20 cellular contexts compared by ENCODE assay signal in the genomic region with DNA sequence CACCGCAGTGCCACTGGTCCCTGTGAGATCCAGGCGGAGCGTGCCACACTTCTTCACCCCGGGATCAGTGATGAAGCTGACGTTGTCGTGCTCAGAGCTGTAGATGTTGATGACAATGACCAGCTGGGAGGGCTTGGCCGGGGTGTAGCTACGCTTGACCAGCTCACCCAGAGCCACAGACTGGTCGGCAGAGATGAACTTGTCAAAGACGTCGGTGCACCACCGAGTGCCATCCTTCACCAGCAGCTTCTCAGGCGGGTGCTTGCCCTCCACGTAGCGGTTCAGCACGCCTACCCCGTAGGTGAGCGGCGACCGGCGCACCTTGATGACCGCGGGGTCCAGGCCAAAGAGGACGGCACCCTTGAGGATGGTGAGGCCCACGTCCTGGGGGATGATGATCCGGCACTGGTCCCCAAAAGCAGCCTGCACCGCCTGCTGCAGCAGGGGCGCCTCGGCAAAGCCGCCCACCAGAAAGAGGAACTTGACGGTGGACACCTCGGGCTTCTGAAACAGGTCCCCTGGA. TPM values are rescaled to one million over a fixed set of nuclear protein-coding genes. Genes with fewer than 3 reads are reported as not detected.
A peak's percentile ranks its signal among the peaks of the same experiment; 100 is the strongest.
DNase-seq lines count a peak whose midpoint lies in the region; ATAC-seq lines count a peak whose summit lies in the region.
"Had no signal": no experiment of that assay in that cellular context is flagged by ENCODE, and none has a peak within 500 bp of the region (broad histone marks: within the 10 kb centered on the region; RNA-seq: fewer than 3 reads in every experiment).

No MANE protein-coding gene starts in this region.

- intact Hi-C loops in posterior vena cava (cut with DNase I) = no loop called here

- no peak overlapping the region for H3K27ac Mint-ChIP-seq in stimulated activated naive CD8-positive, alpha-beta T cell treated with anti-CD3 and anti-CD28 coated beads, Interleukin-15, amount 100 ng/mL, for 72 hours
- H3K27ac Mint-ChIP-seq: B cell; CD14-positive monocyte; CD4-positive, alpha-beta T cell had no signal

- H3K9me3 Mint-ChIP-seq in stimulated activated naive CD8-positive, alpha-beta T cell treated with anti-CD3 and anti-CD28 coated beads, Interleukin-15, amount 100 ng/mL, for 72 hours = no peaks in the 10 kb centered on the region
- H3K9me3 Mint-ChIP-seq: CD14-positive monocyte; CD4-positive, alpha-beta T cell had no signal

- no peaks in the 10 kb centered on the region for H3K4me1 Mint-ChIP-seq in stimulated activated naive CD8-positive, alpha-beta T cell treated with anti-CD3 and anti-CD28 coated beads, Interleukin-15, amount 100 ng/mL, for 72 hours
- H3K4me1 Mint-ChIP-seq: B cell; CD14-positive monocyte; CD8-positive, alpha-beta memory T cell had no signal

- ATAC-seq in stimulated activated naive CD8-positive, alpha-beta T cell treated with anti-CD3 and anti-CD28 coated beads, Interleukin-15, amount 100 ng/mL, for 72 hours = peak; percentile 32
- no peak for ATAC-seq in stimulated activated naive CD8-positive, alpha-beta T cell treated with anti-CD3 and anti-CD28 coated beads, Interleukin-15, Interleukin-2, amounts not matched to agents 100 U/mL and 50 U/mL, for 24 hours
- no peak for ATAC-seq in GM21786 (IDR thresholded peaks at IDR 0.05; ENCODE audit: unreplicated experiment)
- ATAC-seq: GM12878 had no signal

- DNase-seq in stimulated activated naive CD8-positive, alpha-beta T cell treated with anti-CD3 and anti-CD28 coated beads, Interleukin-15, amount 100 ng/mL, for 72 hours = no peak
- DNase-seq in stimulated activated naive CD8-positive, alpha-beta T cell treated with anti-CD3 and anti-CD28 coated beads, Interleukin-15, Interleukin-2, amounts not matched to agents 100 U/mL and 50 U/mL, for 24 hours = no peak
- DNase-seq in islet precursor cell = peak; percentile 49
- DNase-seq in posterior vena cava (ENCODE audit: low spot score) = peak; percentile 72
- no peak for DNase-seq in RPMI8226
- DNase-seq in NCI-H82 (lab: John Stamatoyannopoulos, UW) = no peak
- DNase-seq: CD4-positive, alpha-beta T cell; CD8-positive, alpha-beta memory T cell; DMS 273 treated with DMSO at 0.1 percent for 48 hours; DMS79; EL; GDM1; GOT3; HCEC 1CT had no signal

- H3K4me3 Mint-ChIP-seq in stimulated activated naive CD8-positive, alpha-beta T cell treated with anti-CD3 and anti-CD28 coated beads, Interleukin-15, amount 100 ng/mL, for 72 hours = no peak overlapping the region
- H3K4me3 Mint-ChIP-seq: B cell; CD14-positive monocyte; CD4-positive, alpha-beta T cell; CD8-positive, alpha-beta memory T cell had no signal

- H3K27me3 Mint-ChIP-seq in stimulated activated naive CD8-positive, alpha-beta T cell treated with anti-CD3 and anti-CD28 coated beads, Interleukin-15, amount 100 ng/mL, for 72 hours = peaks cover 43% of the 10 kb centered on the region

RNA-seq across cellular contexts. Expression of a gene that starts 54.2 kb away (rescaled TPM):
- 1 to 10 TPM in 1 of 2 donors, not detected in 1; 1.3 TPM for total RNA-seq in posterior vena cava
- total RNA-seq: A172; A673; B cell; CD4-positive, alpha-beta T cell; CD8-positive, alpha-beta memory T cell had no signal

Comparison
In these comparisons a context has a peak if more than half of its experiments do, and no peak if none do; other contexts are left out.
1. DNase-seq: peak in islet precursor cell (single experiment) and posterior vena cava (single experiment); none in stimulated activated naive CD8-positive, alpha-beta T cell treated with anti-CD3 and anti-CD28 coated beads, Interleukin-15, amount 100 ng/mL, for 72 hours (0 of 2), stimulated activated naive CD8-positive, alpha-beta T cell treated with anti-CD3 and anti-CD28 coated beads, Interleukin-15, Interleukin-2, amounts not matched to agents 100 U/mL and 50 U/mL, for 24 hours (single experiment), RPMI8226 (single experiment) and NCI-H82 (single experiment).